Comparison of ENCODE assay signal across 17 cellular contexts in the genomic region with DNA sequence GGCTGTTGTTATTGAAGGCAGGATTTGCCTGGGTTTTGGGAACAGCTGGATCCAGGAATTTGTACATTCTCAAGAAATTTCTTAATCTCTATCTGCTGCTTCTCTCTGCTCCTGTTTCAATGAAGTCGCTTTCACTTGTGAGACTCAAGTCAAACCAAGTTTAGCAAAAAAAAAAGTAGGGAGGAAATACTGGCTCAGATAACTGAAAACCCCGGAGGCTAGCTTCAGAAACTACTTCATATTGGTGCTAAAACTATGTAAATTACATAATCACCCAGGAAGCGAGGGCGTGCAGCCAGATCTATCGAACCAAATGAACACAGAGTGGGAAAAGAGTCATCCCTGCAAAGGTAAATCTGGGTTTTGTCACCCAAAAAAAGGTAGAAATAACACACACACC.
DNase-seq lines count a peak whose midpoint lies in the region; ATAC-seq and TF ChIP-seq lines count a peak whose summit lies in the region.
"Had no signal": no experiment of that assay in that cellular context is flagged by ENCODE, and none has a peak within 500 bp of the region (broad histone marks: within the 10 kb centered on the region; RNA-seq: fewer than 3 reads in every experiment).

No MANE protein-coding gene starts in this region.

- H3K18ac ChIP-seq in mesendoderm (ENCODE audit: low read length) = peak overlapping the region; percentile 99

- H3K4ac ChIP-seq in mesendoderm (ENCODE audit: low read depth, low read length) = peak overlapping the region; percentile 81

- peak overlapping the region; percentile 100 for H2BK120ac ChIP-seq in mesendoderm (ENCODE audit: low read depth, low read length)

- no peak for TF ChIP-seq CTCF in right atrium auricular region (IDR thresholded peaks at IDR 0.05)
- no peak for TF ChIP-seq CTCF in endothelial cell (IDR thresholded peaks at IDR 0.05; ENCODE audit: unreplicated experiment)
- TF ChIP-seq CTCF in coronary artery (IDR thresholded peaks at IDR 0.05) = no peak

- peak overlapping the region; percentile 95 for H4K8ac ChIP-seq in mesendoderm (ENCODE audit: low read depth, low read length)

- H2BK5ac ChIP-seq in mesendoderm (ENCODE audit: low read length) = peak overlapping the region; percentile 61

- H3K4me1 Mint-ChIP-seq in endothelial cell (ENCODE audit: unreplicated experiment) = peaks cover 47% of the 10 kb centered on the region

- no peaks in the 10 kb centered on the region for H3K79me2 ChIP-seq in mesendoderm (ENCODE audit: control insufficient read depth, insufficient read depth, low read length)

- H4K5ac ChIP-seq in mesendoderm (ENCODE audit: low read length) = no peak overlapping the region

- H3K4me3 ChIP-seq in right atrium auricular region = no peak overlapping the region
- H3K4me3 ChIP-seq in mesendoderm (ENCODE audit: low read length) = no peak overlapping the region
- no peak overlapping the region for H3K4me3 ChIP-seq in coronary artery
- H3K4me3 ChIP-seq: cardiac muscle cell, right lobe of liver, SJCRH30 had no signal

- H3K9me3 Mint-ChIP-seq in endothelial cell (ENCODE audit: unreplicated experiment) = no peaks in the 10 kb centered on the region
- H3K9me3 Mint-ChIP-seq: activated CD8-positive, alpha-beta T cell treated with anti-CD3 and anti-CD28 coated beads for 36 hours; activated naive CD4-positive, alpha-beta T cell treated with anti-CD3 and anti-CD28 coated beads for 36 hours had no signal

- peak overlapping the region; percentile 59 for H2BK15ac ChIP-seq in mesendoderm (replicated peaks; ENCODE audit: low read depth)

- H3K27ac ChIP-seq in right atrium auricular region (no peak overlapping the region), mesendoderm (ENCODE audit: low read depth, low read length) (peak overlapping the region; percentile 69), coronary artery (no peak overlapping the region)
- H3K27ac ChIP-seq: 22Rv1, cardiac muscle cell, right lobe of liver, SJCRH30 had no signal

- H3K36me3 Mint-ChIP-seq in endothelial cell (ENCODE audit: low read depth, unreplicated experiment) = no peaks in the 10 kb centered on the region

- H3K36me3 ChIP-seq in right atrium auricular region (no peaks in the 10 kb centered on the region), mesendoderm (ENCODE audit: control insufficient read depth, insufficient read depth, low read length) (no peaks in the 10 kb centered on the region)
- H3K36me3 ChIP-seq: cardiac muscle cell, right lobe of liver, SJCRH30 had no signal

- H3K79me1 ChIP-seq in mesendoderm (ENCODE audit: low read length) = no peaks in the 10 kb centered on the region

- no peak overlapping the region for H3K4me3 Mint-ChIP-seq in endothelial cell (ENCODE audit: unreplicated experiment)
- H3K4me3 Mint-ChIP-seq: activated CD8-positive, alpha-beta T cell treated with anti-CD3 and anti-CD28 coated beads for 36 hours; activated naive CD4-positive, alpha-beta T cell treated with anti-CD3 and anti-CD28 coated beads for 36 hours had no signal

- H2AK5ac ChIP-seq in mesendoderm (ENCODE audit: low read length) = no peak overlapping the region

- no peaks in the 10 kb centered on the region for H3K4me1 ChIP-seq in right atrium auricular region
- peaks cover 13% of the 10 kb centered on the region for H3K4me1 ChIP-seq in mesendoderm (ENCODE audit: control insufficient read depth, low read depth, low read length)
- H3K4me1 ChIP-seq: right lobe of liver, SJCRH30 had no signal

- intact Hi-C loops in Right ventricle myocardium inferior (cut with DNase I) = no loop called here

- H3K56ac ChIP-seq in mesendoderm (ENCODE audit: low read length) = peak overlapping the region; percentile 61

- peak; percentile 86 for ATAC-seq in Right ventricle myocardium inferior
- ATAC-seq: activated CD8-positive, alpha-beta T cell treated with anti-CD3 and anti-CD28 coated beads for 36 hours; right lobe of liver had no signal

- no peaks in the 10 kb centered on the region for H3K9me3 ChIP-seq in right atrium auricular region
- H3K9me3 ChIP-seq: right lobe of liver, SJCRH30 had no signal

- peak overlapping the region; percentile 81 for H3K27ac Mint-ChIP-seq in endothelial cell (ENCODE audit: unreplicated experiment)
- H3K27ac Mint-ChIP-seq: activated CD8-positive, alpha-beta T cell treated with anti-CD3 and anti-CD28 coated beads for 36 hours; activated naive CD4-positive, alpha-beta T cell treated with anti-CD3 and anti-CD28 coated beads for 36 hours had no signal

- H3K27me3 ChIP-seq in right atrium auricular region (no peaks in the 10 kb centered on the region), mesendoderm (ENCODE audit: insufficient read depth, low read length, poor library complexity) (no peaks in the 10 kb centered on the region)
- H3K27me3 ChIP-seq: cardiac muscle cell, right lobe of liver, SJCRH30 had no signal

- H3K9ac ChIP-seq in mesendoderm (ENCODE audit: low read length) = peak overlapping the region; percentile 7

- H3K27me3 Mint-ChIP-seq in endothelial cell (ENCODE audit: unreplicated experiment) = peaks cover 3% of the 10 kb centered on the region

- WGBS in mesendoderm (ENCODE audit: extremely low coverage, insufficient coverage, low lambda C conversion rate) = no CpG with 5 or more reads among the region's 5 CpGs

- DNase-seq in Right ventricle myocardium inferior (ENCODE audit: missing footprints) = peak; percentile 74
- no peak for DNase-seq in right atrium auricular region (ENCODE audit: low spot score)
- no peak for DNase-seq in endothelial cell (ENCODE audit: low spot score)
- peak; percentile 51 for DNase-seq in mesendoderm
- DNase-seq in coronary artery (ENCODE audit: low spot score) = no peak
- no peak for DNase-seq in globus pallidus (ENCODE audit: low spot score)
- DNase-seq in HUDEP-2 (lab: John Stamatoyannopoulos, UW; ENCODE audit: unreplicated experiment in 76 of 76) = no peak
- DNase-seq in NCI-H2171 treated with DMSO at 0.1 percent for 48 hours (lab: John Stamatoyannopoulos, UW) = no peak
- DNase-seq: activated CD8-positive, alpha-beta T cell treated with anti-CD3 and anti-CD28 coated beads for 36 hours; activated naive CD4-positive, alpha-beta T cell treated with anti-CD3 and anti-CD28 coated beads for 36 hours; KG1; NCI-H1694 treated with DMSO at 0.1 percent for 48 hours; NCI-H748 treated with DMSO at 0.1 percent for 48 hours; right lobe of liver; SJCRH30 had no signal

- H3K4me2 ChIP-seq in mesendoderm (ENCODE audit: low read length) = no peak overlapping the region

- H3K23ac ChIP-seq in mesendoderm (ENCODE audit: low read length) = no peak overlapping the region

Comparison
In these comparisons a context has a peak if more than half of its experiments do, and no peak if none do; other contexts are left out.
1. DNase-seq: peak in Right ventricle myocardium inferior (single experiment) and mesendoderm (single experiment); none in right atrium auricular region (single experiment), endothelial cell (single experiment), coronary artery (single experiment), globus pallidus (single experiment), HUDEP-2 (0 of 76) and NCI-H2171 treated with DMSO at 0.1 percent for 48 hours (single experiment).